8 cellular contexts compared by ENCODE assay signal in genomic region chr9:4983541-4984165, GRCh38. TPM values are rescaled to one million over a fixed set of nuclear protein-coding genes. Genes with fewer than 3 reads are reported as not detected.
DNase-seq lines count a peak whose midpoint lies in the region; ATAC-seq and TF ChIP-seq lines count a peak whose summit lies in the region.

No MANE protein-coding gene starts in this region.

- H3K4me3 Mint-ChIP-seq in CD14-positive monocyte, result no peak overlapping the region
- peak overlapping the region; percentile 89 to 98 (median 94) for H3K4me3 Mint-ChIP-seq in naive B cell

- no peaks in the 10 kb centered on the region for H3K36me3 ChIP-seq in Karpas-422 (ENCODE audit: insufficient read depth, low read length)
- no peaks in the 10 kb centered on the region for H3K36me3 ChIP-seq in breast epithelium

- no peaks in the 10 kb centered on the region for H3K9me3 ChIP-seq in Karpas-422 (ENCODE audit: low read length)
- H3K9me3 ChIP-seq in breast epithelium, result no peaks in the 10 kb centered on the region

- H3K27ac ChIP-seq in Karpas-422 (ENCODE audit: low read length), result no peak overlapping the region
- peak overlapping the region; percentile 95 to 100 for H3K27ac ChIP-seq in breast epithelium

- H4K20me1 ChIP-seq in Karpas-422 (ENCODE audit: insufficient read depth, low read depth, low read length), result no peaks in the 10 kb centered on the region

- no peaks in the 10 kb centered on the region for H3K9me3 Mint-ChIP-seq in CD14-positive monocyte
- H3K9me3 Mint-ChIP-seq in naive B cell, result no peaks in the 10 kb centered on the region

- H3K36me3 Mint-ChIP-seq in CD14-positive monocyte (peaks cover 4% of the 10 kb centered on the region in 2 donors), naive B cell (no peaks in the 10 kb centered on the region)

- H3K27me3 ChIP-seq in Karpas-422 (ENCODE audit: low read length) (no peaks in the 10 kb centered on the region), breast epithelium (no peaks in the 10 kb centered on the region)

- no peak for TF ChIP-seq POLR2A in breast epithelium (IDR thresholded peaks at IDR 0.05)

- H3K4me1 ChIP-seq in Karpas-422 (ENCODE audit: low read length) (peaks cover 35% of the 10 kb centered on the region), breast epithelium (peaks cover 0 to 5% of the 10 kb centered on the region in 2 donors)

- H3K4me1 Mint-ChIP-seq in CD14-positive monocyte, result peaks cover 58% of the 10 kb centered on the region
- H3K4me1 Mint-ChIP-seq in naive B cell, result peaks cover 20 to 40% (median 27%) of the 10 kb centered on the region in 3 donors

- no peak overlapping the region for H2AFZ ChIP-seq in Karpas-422 (ENCODE audit: low read length)

- no peak for DNase-seq in CD14-positive monocyte (ENCODE audit: low spot score)
- no peak for DNase-seq in Karpas-422
- no peak for DNase-seq in breast epithelium (ENCODE audit: low spot score in 2 of 2)
- no peak for DNase-seq in naive B cell
- no peak for DNase-seq in stimulated activated CD4-positive, alpha-beta T cell treated with anti-CD3 and anti-CD28 coated beads, Interleukin-12 subunit alpha, Interleukin-12 subunit beta, amount 100 ng/mL, for 4 hours
- no peak for DNase-seq in stimulated activated CD4-positive, alpha-beta T cell treated with anti-CD3 and anti-CD28 coated beads, Interleukin-2, amount 100 ng/mL, for 48 hours

- TF ChIP-seq CTCF in CD14-positive monocyte (IDR thresholded peaks at IDR 0.05) (no peak), breast epithelium (IDR thresholded peaks at IDR 0.05) (no peak)

- peak overlapping the region; percentile 84 for H3K4me2 ChIP-seq in Karpas-422 (ENCODE audit: low read depth, low read length, poor library complexity, severe bottlenecking)

- peaks cover 0 to 2% (median 0%) of the 10 kb centered on the region in 3 donors for H3K27me3 Mint-ChIP-seq in CD14-positive monocyte (ENCODE audit: low read depth in 3 of 3)
- H3K27me3 Mint-ChIP-seq in naive B cell, result no peaks in the 10 kb centered on the region

- H3K4me3 ChIP-seq in Karpas-422 (ENCODE audit: low read length) (peak overlapping the region; percentile 79), breast epithelium (peak overlapping the region; percentile 93 to 98 (median 96))

- ATAC-seq in naive B cell (ENCODE audit: low read depth in 2 of 2) (no peak), GM21528 (IDR thresholded peaks at IDR 0.05; ENCODE audit: low FRiP score, unreplicated experiment) (no peak), esophagus mucosa (no peak)

- H3K9ac ChIP-seq in Karpas-422 (ENCODE audit: low read length), result peak overlapping the region; percentile 82

- H3K27ac Mint-ChIP-seq in CD14-positive monocyte (peak overlapping the region; percentile 89 to 99 (median 97)), naive B cell (peak overlapping the region in 5 of 6 donors; percentile 4 to 97 (median 18))

- peaks cover 21% of the 10 kb centered on the region for H3K79me2 ChIP-seq in Karpas-422 (ENCODE audit: low read length)

- intact Hi-C loops in CD14-positive monocyte (cut with micrococcal nuclease), result loop anchor here (2.0 to 10.0 kb wide), 5 partner anchors 45 to 641 kb away; partner anchors contain the start of genes CD274 (in 1 of the 2), CDC37L1 (in 1 of the 2), RCL1 (in 1 of the 2) and RIC1 (in 1 of the 2)
- intact Hi-C loops in breast epithelium (cut with DNase I; ENCODE audit: low total_unique reads), result loop anchor here (10.0 kb wide), 1 partner anchor 219 kb away; no protein-coding TSS in a partner anchor

- H3K9me2 ChIP-seq in Karpas-422 (replicated peaks; ENCODE audit: insufficient read depth, low read length), result no peaks in the 10 kb centered on the region

RNA-seq across cellular contexts. Expression of gene JAK2, which starts 1.4 kb away (rescaled TPM):
- polyA plus RNA-seq in CD14-positive monocyte, result 10 to 100 TPM; 23.5 to 34.7 TPM
- total RNA-seq in Karpas-422 (2014; rRNA removed; shearing (Covaris generic); ENCODE audit: low replicate concordance), result 7.0 and 9.6 TPM in 2 replicates
- 10 to 100 TPM; 28.8 to 46.9 (median 35.4) TPM for total RNA-seq in breast epithelium
- polyA plus RNA-seq in naive B cell (ENCODE audit: low read depth in 6 of 6), result 10 to 100 TPM in 4 of 6 donors, 1 to 10 TPM in 2; 4.9 to 16.3 (median 12.5) TPM
- total RNA-seq in esophagus mucosa, result 7.2 TPM

Comparison
In these comparisons a context has a peak if more than half of its experiments do, and no peak if none do; other contexts are left out.
1. H3K4me3 Mint-ChIP-seq: peak in naive B cell (8 of 8); none in CD14-positive monocyte (0 of 2).